ENCODE assay signal across 1 cellular context in the genomic region with DNA sequence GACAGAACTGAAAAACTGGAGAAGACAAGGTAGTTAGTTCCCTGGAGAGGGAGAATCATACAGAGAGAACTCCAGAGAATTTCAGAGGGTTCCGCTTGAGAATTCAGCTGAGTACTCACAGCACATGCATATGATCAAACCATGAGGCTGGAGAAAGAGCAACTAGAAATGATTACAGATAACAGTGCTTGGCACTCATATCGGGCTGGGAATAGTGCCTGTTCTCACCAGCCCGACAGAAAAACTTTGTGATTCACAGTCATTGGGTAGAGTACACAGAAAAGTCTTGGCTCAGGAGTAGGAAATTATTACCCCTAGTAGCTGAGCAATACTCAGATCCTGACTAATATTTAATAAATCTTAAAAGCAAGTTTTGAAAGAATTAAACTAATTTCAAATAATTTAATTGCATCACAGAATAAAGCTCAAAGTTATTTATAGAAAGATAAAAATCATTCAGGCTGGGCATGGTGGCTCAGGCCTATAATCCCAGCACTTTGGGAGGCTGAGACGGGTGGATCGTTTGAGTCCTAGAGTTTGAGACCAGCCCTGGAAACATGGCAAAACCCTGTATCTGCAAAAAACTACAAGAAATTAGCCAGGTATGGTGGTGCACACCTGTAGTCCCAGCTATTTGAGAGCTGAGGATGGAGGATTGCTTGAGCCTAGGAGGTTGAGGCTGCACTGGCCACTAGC.
TF ChIP-seq lines count a peak whose summit lies in the region.

No MANE protein-coding gene starts in this region.

TF ChIP-seq in SK-N-SH, 30 proteins besides CTCF, POLR2A, EP300 and RAD21 (continued from another document):
- TF ChIP-seq, protein P1, sequence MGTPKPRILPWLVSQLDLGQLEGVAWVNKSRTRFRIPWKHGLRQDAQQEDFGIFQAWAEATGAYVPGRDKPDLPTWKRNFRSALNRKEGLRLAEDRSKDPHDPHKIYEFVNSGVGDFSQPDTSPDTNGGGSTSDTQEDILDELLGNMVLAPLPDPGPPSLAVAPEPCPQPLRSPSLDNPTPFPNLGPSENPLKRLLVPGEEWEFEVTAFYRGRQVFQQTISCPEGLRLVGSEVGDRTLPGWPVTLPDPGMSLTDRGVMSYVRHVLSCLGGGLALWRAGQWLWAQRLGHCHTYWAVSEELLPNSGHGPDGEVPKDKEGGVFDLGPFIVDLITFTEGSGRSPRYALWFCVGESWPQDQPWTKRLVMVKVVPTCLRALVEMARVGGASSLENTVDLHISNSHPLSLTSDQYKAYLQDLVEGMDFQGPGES (IDR thresholded peaks at IDR 0.05; ENCODE audit: low read depth, low read length): no peak
- TF ChIP-seq EZH2phosphoT487 (IDR thresholded peaks at IDR 0.05; ENCODE audit: borderline replicate concordance, low read depth): no peak
- TF ChIP-seq NRF1 (IDR thresholded peaks at IDR 0.05; ENCODE audit: low read depth, low read length): no peak
